15 cellular contexts compared by ENCODE assay signal in the genomic region with DNA sequence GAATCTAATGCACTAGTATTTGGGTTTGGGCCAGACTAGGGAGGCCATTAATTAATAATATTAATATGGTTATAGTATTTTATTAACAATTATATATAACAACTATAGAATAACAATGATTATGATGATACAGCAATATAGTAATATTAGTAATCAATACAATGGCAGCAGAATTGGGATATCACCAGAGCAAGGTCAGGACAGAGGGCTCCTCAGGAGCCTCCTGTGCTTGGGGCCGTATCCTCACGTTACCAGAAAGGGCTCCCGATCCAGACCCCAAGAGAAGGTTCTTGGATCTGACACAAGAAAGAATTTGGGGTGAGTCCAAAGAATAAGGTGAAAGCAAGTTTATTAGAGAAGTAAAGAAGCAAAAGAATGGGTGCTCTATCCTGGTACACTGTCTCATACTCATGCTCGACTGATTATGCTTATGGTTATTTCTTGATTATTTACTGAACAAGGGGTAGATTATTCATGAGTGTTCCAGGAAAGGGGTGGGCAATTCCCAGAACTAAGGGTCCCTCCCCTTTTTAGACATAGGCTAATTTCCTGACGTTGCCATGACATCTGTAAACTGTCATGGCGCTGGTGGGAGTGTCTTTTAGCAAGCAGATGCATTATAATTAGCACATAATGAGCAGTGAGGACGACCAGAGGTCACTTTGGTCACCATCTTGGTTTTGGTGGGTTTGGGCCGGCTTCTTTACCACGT.
"Had no signal": no experiment of that assay in that cellular context is flagged by ENCODE, and none has a peak within 500 bp of the region (broad histone marks: within the 10 kb centered on the region; RNA-seq: fewer than 3 reads in every experiment).

No MANE protein-coding gene starts in this region.

- DNase-seq: activated B cell treated with CpG ODN at 0.5 μM for 24 hours; activated CD4-positive, alpha-beta memory T cell treated with anti-CD3 and anti-CD28 coated beads, Interleukin-2, amount 10 ng/mL, durations not matched to agents 7 days and 5 days; activated CD4-positive, alpha-beta T cell treated with anti-CD3 and anti-CD28 coated beads for 4 hours; activated CD8-positive, alpha-beta memory T cell treated with anti-CD3 and anti-CD28 coated beads, Interleukin-2, amount 50 U/mL, for 48 hours; activated gamma-delta T cell; dermis blood vessel endothelial cell; effector memory CD4-positive, alpha-beta T cell; mesenchymal stem cell; naive thymus-derived CD4-positive, alpha-beta T cell; retina; stomach; trophoblast cell had no signal

- ATAC-seq: naive thymus-derived CD4-positive, alpha-beta T cell had no signal

- H3K4me1 ChIP-seq: parathyroid adenoma had no signal

- H3K9me3 Mint-ChIP-seq: activated B cell treated with CpG ODN at 0.5 μM for 24 hours; activated CD4-positive, alpha-beta memory T cell treated with anti-CD3 and anti-CD28 coated beads, Interleukin-2, amount 10 ng/mL, durations not matched to agents 7 days and 5 days; activated naive CD4-positive, alpha-beta T cell treated with anti-CD3 and anti-CD28 coated beads, Interleukin-2, amount 50 U/mL, for 24 hours; naive thymus-derived CD4-positive, alpha-beta T cell had no signal

- H3K9me3 ChIP-seq: neutrophil, stomach had no signal

- H3K4me3 Mint-ChIP-seq: activated B cell treated with CpG ODN at 0.5 μM for 24 hours; activated CD4-positive, alpha-beta memory T cell treated with anti-CD3 and anti-CD28 coated beads, Interleukin-2, amount 10 ng/mL, durations not matched to agents 7 days and 5 days had no signal

- H3K27me3 ChIP-seq: neutrophil, stomach had no signal

- H3K4me3 ChIP-seq: stomach had no signal

- H3K27ac Mint-ChIP-seq: activated B cell treated with CpG ODN at 0.5 μM for 24 hours; activated CD4-positive, alpha-beta memory T cell treated with anti-CD3 and anti-CD28 coated beads, Interleukin-2, amount 10 ng/mL, durations not matched to agents 7 days and 5 days; activated naive CD4-positive, alpha-beta T cell treated with anti-CD3 and anti-CD28 coated beads, Interleukin-2, amount 50 U/mL, for 24 hours had no signal

- H3K27ac ChIP-seq: neutrophil, parathyroid adenoma, stomach had no signal

- H3K27me3 Mint-ChIP-seq: activated B cell treated with CpG ODN at 0.5 μM for 24 hours; activated naive CD4-positive, alpha-beta T cell treated with anti-CD3 and anti-CD28 coated beads, Interleukin-2, amount 50 U/mL, for 24 hours had no signal
